ENCODE assay signal across 19 cellular contexts in genomic region chr2:128384956-128385355, GRCh38.
DNase-seq lines count a peak whose midpoint lies in the region; ATAC-seq and TF ChIP-seq lines count a peak whose summit lies in the region.
"Had no signal": no experiment of that assay in that cellular context is flagged by ENCODE, and none has a peak within 500 bp of the region (broad histone marks: within the 10 kb centered on the region; RNA-seq: fewer than 3 reads in every experiment).

No MANE protein-coding gene starts in this region.

- POLR2A ChIA-PET in IMR-90 (lab: Charles Lee; ENCODE audit: unreplicated experiment) = no interaction called here

- H2AFZ ChIP-seq in IMR-90 (replicated peaks; ENCODE audit: low read length, poor library complexity) = no peak overlapping the region

- no TSS peak for BruUV-seq in IMR-90 (replicated peaks; lab: Mats Ljungman, UMichigan)

- no peak overlapping the region for H2BK120ac ChIP-seq in IMR-90 (ENCODE audit: low read depth, low read length)

- H3K23ac ChIP-seq in IMR-90 (ENCODE audit: low read depth, low read length) = no peak overlapping the region

- no peak overlapping the region for H3K4ac ChIP-seq in IMR-90 (ENCODE audit: low read depth, low read length)

- H3K4me2 ChIP-seq in IMR-90 (ENCODE audit: low read depth, low read length) = no peak overlapping the region

- DNase-seq in activated effector memory CD4-positive, alpha-beta T cell treated with anti-CD3 and anti-CD28 coated beads, Interleukin-2, amount 50 U/mL, for 16 hours = peak; percentile 55
- DNase-seq in activated effector memory CD4-positive, alpha-beta T cell treated with Interleukin-2 at 50 U/mL for 16 hours = no peak
- DNase-seq in IMR-90 = no peak
- peak; percentile 47 for DNase-seq in islet precursor cell
- DNase-seq in sciatic nerve (ENCODE audit: low spot score) = peak; percentile 51
- no peak for DNase-seq in SW480 (ENCODE audit: low spot score)
- no peak for DNase-seq in LoVo (ENCODE audit: low spot score)
- DNase-seq: AML-193, DMS79, HFFc6, NCI-H1105 treated with DMSO at 0.1 percent for 48 hours, NCI-H1694, NCI-H2081 treated with DMSO at 0.1 percent for 48 hours had no signal

- H4K8ac ChIP-seq in IMR-90 (ENCODE audit: low read depth in 2 of 2, low read length in 2 of 2) = no peak overlapping the region

- H2BK5ac ChIP-seq in IMR-90 (ENCODE audit: low read depth, low read length, poor library complexity, severe bottlenecking) = no peak overlapping the region

- intact Hi-C loops in IMR-90 (cut with micrococcal nuclease) = no loop called here
- intact Hi-C loops in sciatic nerve (cut with DNase I) = no loop called here

- no peak overlapping the region for H2AK5ac ChIP-seq in IMR-90 (ENCODE audit: low read depth, low read length)

- H3K4me3 ChIP-seq in IMR-90 (ENCODE audit: insufficient read depth, low read depth, low read length) = no peak overlapping the region
- H3K4me3 ChIP-seq: K562 had no signal

- H4K20me1 ChIP-seq in IMR-90 (ENCODE audit: insufficient read depth, low read length) = no peaks in the 10 kb centered on the region

- no peaks in the 10 kb centered on the region for H3K79me1 ChIP-seq in IMR-90 (ENCODE audit: low read depth in 1 of 2, low read length in 2 of 2)

- H3K36me3 ChIP-seq in IMR-90 (ENCODE audit: control insufficient read depth, insufficient read depth, low read length) = no peaks in the 10 kb centered on the region

- peak overlapping the region; percentile 24 for H2AK9ac ChIP-seq in IMR-90 (replicated peaks; ENCODE audit: low read depth, low read length, poor library complexity)

- in situ Hi-C loops in IMR-90 (cut with MboI; ENCODE audit: low sequenced_read_pairs) = no loop called here

- no peaks in the 10 kb centered on the region for H3K27me3 ChIP-seq in IMR-90 (ENCODE audit: control insufficient read depth, insufficient read depth, low read length)

- dilution Hi-C loops in IMR-90 (cut with HindIII; ENCODE audit: low sequenced_read_pairs, unreplicated experiment) = no loop called here

- no peak for TF ChIP-seq RAD21 in IMR-90 (IDR thresholded peaks at IDR 0.05; ENCODE audit: low read length)

- H3K14ac ChIP-seq in IMR-90 (replicated peaks; ENCODE audit: low read depth, low read length) = no peak overlapping the region

- no peak overlapping the region for H2BK20ac ChIP-seq in IMR-90 (ENCODE audit: low read depth, low read length)

- WGBS in IMR-90 (ENCODE audit: extremely low coverage in 2 of 2, insufficient read length in 1 of 2), 2 experiments = 96% methylated on average over 3 of the region's 10 CpGs; no CpG with 5 or more reads in 1 of the 2 experiments

- H2BK15ac ChIP-seq in IMR-90 (ENCODE audit: low read depth, low read length) = no peak overlapping the region

- TF ChIP-seq POLR2A in IMR-90 (IDR thresholded peaks at IDR 0.05; ENCODE audit: low read depth, low read length) = no peak

- CTCF ChIA-PET in IMR-90 (lab: Yijun Ruan, JAX) = no interaction called here

- H4K91ac ChIP-seq in IMR-90 (ENCODE audit: insufficient read depth, low read depth, low read length) = no peak overlapping the region

- no peak overlapping the region for H3K9ac ChIP-seq in IMR-90 (ENCODE audit: low read depth, low read length)

- H3K56ac ChIP-seq in IMR-90 (ENCODE audit: extremely low read depth, insufficient read depth, low read length) = no peak overlapping the region

- H4K5ac ChIP-seq in IMR-90 (ENCODE audit: low read depth, low read length) = no peak overlapping the region

- peaks cover 6% of the 10 kb centered on the region; the same call in 1 of the 2 replicates for H3K9me1 ChIP-seq in IMR-90 (ENCODE audit: insufficient read depth, low read length)

- no peak for TF ChIP-seq CTCF in IMR-90 (conservative IDR thresholded peaks at IDR 0.05; ENCODE audit: low read depth, low read length)

- H3K4me1 ChIP-seq in IMR-90 (ENCODE audit: control insufficient read depth, insufficient read depth, low read length) = peaks cover under 1% of the 10 kb centered on the region; the same call in 1 of the 2 replicates

- no peaks in the 10 kb centered on the region for H3K9me3 ChIP-seq in IMR-90 (ENCODE audit: control insufficient read depth, insufficient read depth, low read length)

- H3K27ac ChIP-seq in IMR-90 (ENCODE audit: insufficient read depth, low read length) = no peak overlapping the region
- H3K27ac ChIP-seq: 22Rv1, C4-2B, HL-60 had no signal

- ATAC-seq in IMR-90 (ENCODE audit: low read depth) = no peak
- ATAC-seq in sciatic nerve = no peak
- ATAC-seq in esophagus mucosa = no peak
- ATAC-seq: K562, Panc1 had no signal

- H3K18ac ChIP-seq in IMR-90 (ENCODE audit: low read depth, low read length) = no peak overlapping the region

TF ChIP-seq in IMR-90, 13 proteins besides CTCF, POLR2A, EP300 and RAD21:
- TF ChIP-seq CHD1 (IDR thresholded peaks at IDR 0.05; ENCODE audit: low read depth, low read length) = no peak
- TF ChIP-seq ELK1 (IDR thresholded peaks at IDR 0.05; ENCODE audit: borderline replicate concordance, low read depth, low read length) = no peak

Comparison
In these comparisons a context has a peak if more than half of its experiments do, and no peak if none do; other contexts are left out.
1. DNase-seq: peak in activated effector memory CD4-positive, alpha-beta T cell treated with anti-CD3 and anti-CD28 coated beads, Interleukin-2, amount 50 U/mL, for 16 hours (single experiment), islet precursor cell (single experiment) and sciatic nerve (single experiment); none in activated effector memory CD4-positive, alpha-beta T cell treated with Interleukin-2 at 50 U/mL for 16 hours (single experiment), IMR-90 (single experiment), SW480 (single experiment) and LoVo (single experiment).